ENCODE assay signal across 8 cellular contexts in genomic region chr14:81211844-81212243, GRCh38. TPM values are rescaled to one million over a fixed set of nuclear protein-coding genes. Genes with fewer than 3 reads are reported as not detected.
A peak's percentile ranks its signal among the peaks of the same experiment; 100 is the strongest.
DNase-seq lines count a peak whose midpoint lies in the region; ATAC-seq and TF ChIP-seq lines count a peak whose summit lies in the region.

No MANE protein-coding gene starts in this region.

- WGBS in mammary epithelial cell (ENCODE audit: low coverage, missing lambda C conversion rate), result 33% methylated on average over 2 of the region's 2 CpGs
- WGBS in mesenchymal stem cell, result no CpG with 5 or more reads among the region's 2 CpGs
- 15% methylated on average over 2 of the region's 2 CpGs for WGBS in prostate gland

- H3K27me3 ChIP-seq in right atrium auricular region (no peaks in the 10 kb centered on the region), mammary epithelial cell (ENCODE audit: insufficient read depth, low read length) (no peaks in the 10 kb centered on the region), mesenchymal stem cell (ENCODE audit: control insufficient read depth in 1 of 2, insufficient read depth in 1 of 2, low read length in 2 of 2) (no peaks in the 10 kb centered on the region), prostate gland (replicated peaks; ENCODE audit: insufficient read depth) (no peaks in the 10 kb centered on the region)

- H3K36me3 ChIP-seq in right atrium auricular region, result peaks cover 15% of the 10 kb centered on the region
- H3K36me3 ChIP-seq in mammary epithelial cell (ENCODE audit: insufficient read depth, low read length), result peaks cover 19% of the 10 kb centered on the region
- peaks cover 14 to 83% of the 10 kb centered on the region in 2 experiments for H3K36me3 ChIP-seq in mesenchymal stem cell (ENCODE audit: control insufficient read depth in 1 of 2, insufficient read depth in 2 of 2, low read depth in 1 of 2, low read length in 2 of 2)
- H3K36me3 ChIP-seq in prostate gland, result no peaks in the 10 kb centered on the region

- H3K14ac ChIP-seq in mesenchymal stem cell (ENCODE audit: low read length in 2 of 2), result no peak overlapping the region

- peak; percentile 83 for ATAC-seq in Right ventricle myocardium inferior

- H4K91ac ChIP-seq in mesenchymal stem cell (ENCODE audit: low read length), result no peak overlapping the region

- H2BK120ac ChIP-seq in mesenchymal stem cell (ENCODE audit: low read depth, low read length), result no peak overlapping the region

- no peak overlapping the region for H3K18ac ChIP-seq in mesenchymal stem cell (ENCODE audit: low read depth in 1 of 2, low read length in 2 of 2)

- no peak for TF ChIP-seq POLR2A in prostate gland (IDR thresholded peaks at IDR 0.05)

- POLR2A ChIA-PET in HEK293T (lab: Yijun Ruan, JAX), result interaction anchor here (0.7 to 1.3 kb wide), 2 partner anchors 9 to 41 kb away, joined by 3 to 4 read pairs; partner anchors contain the start of gene GTF2A1

- H3K79me1 ChIP-seq in mesenchymal stem cell (replicated peaks; ENCODE audit: low read length, poor library complexity, severe bottlenecking), result peaks cover 19% of the 10 kb centered on the region

- H2BK12ac ChIP-seq in mesenchymal stem cell (ENCODE audit: low read length in 2 of 2), result no peak overlapping the region

- H2AK5ac ChIP-seq in mesenchymal stem cell (ENCODE audit: low read length, severe bottlenecking), result no peak overlapping the region

- in situ Hi-C loops in mammary epithelial cell (cut with MboI; ENCODE audit: low sequenced_read_pairs in 2 of 2), result no loop called here

- no TSS peak for BruUV-seq in mammary epithelial cell (replicated peaks; lab: Mats Ljungman, UMichigan)

- H2AFZ ChIP-seq in mammary epithelial cell (ENCODE audit: low read depth, low read length) (no peak overlapping the region), mesenchymal stem cell (ENCODE audit: low read depth, low read length) (no peak overlapping the region)

- H3K4me3 ChIP-seq in right atrium auricular region (no peak overlapping the region), mammary epithelial cell (replicated peaks in 1 of 3; ENCODE audit: insufficient read depth in 1 of 3, low read depth in 2 of 3, low read length in 3 of 3) (no peak overlapping the region), mesenchymal stem cell (ENCODE audit: insufficient read depth in 1 of 2, low read depth in 1 of 2, low read length in 2 of 2) (no peak overlapping the region), prostate gland (no peak overlapping the region)

- H3K4me1 ChIP-seq in right atrium auricular region (peaks cover 0 to 21% of the 10 kb centered on the region in 2 donors), mammary epithelial cell (ENCODE audit: insufficient read depth, low read length) (no peaks in the 10 kb centered on the region), mesenchymal stem cell (ENCODE audit: control insufficient read depth, insufficient read depth, low read depth, low read length) (peaks cover 4% of the 10 kb centered on the region), prostate gland (replicated peaks) (no peaks in the 10 kb centered on the region)

- H2BK5ac ChIP-seq in mesenchymal stem cell (ENCODE audit: low read depth, low read length, poor library complexity, severe bottlenecking), result no peak overlapping the region

- peaks cover 57% of the 10 kb centered on the region for H3K79me2 ChIP-seq in mammary epithelial cell (ENCODE audit: insufficient read depth, low read length)

- no peak overlapping the region for H4K8ac ChIP-seq in mesenchymal stem cell (ENCODE audit: low read length)

- H3K9me3 ChIP-seq in right atrium auricular region (no peaks in the 10 kb centered on the region), mammary epithelial cell (replicated peaks; ENCODE audit: insufficient read depth, low read length) (no peaks in the 10 kb centered on the region), mesenchymal stem cell (ENCODE audit: control insufficient read depth, low read length) (no peaks in the 10 kb centered on the region), prostate gland (no peaks in the 10 kb centered on the region)

- no peak for DNase-seq in Right ventricle myocardium inferior (ENCODE audit: missing footprints)
- no peak for DNase-seq in right atrium auricular region (ENCODE audit: low spot score)
- DNase-seq in HEK293T (ENCODE audit: extremely low spot score), result peak; percentile 10
- peak; percentile 21 for DNase-seq in NCI-H460 (ENCODE audit: extremely low read depth, low read depth)
- DNase-seq in mammary epithelial cell, result no peak
- peak; percentile 44 for DNase-seq in mesenchymal stem cell
- DNase-seq in T-helper 9 cell, result no peak
- no peak for DNase-seq in prostate gland (ENCODE audit: low spot score)

- no peaks in the 10 kb centered on the region for H4K20me1 ChIP-seq in mammary epithelial cell (ENCODE audit: insufficient read depth, low read length)

- no peak overlapping the region for H3K4ac ChIP-seq in mesenchymal stem cell (ENCODE audit: low read depth in 1 of 2, low read length in 2 of 2)

- dilution Hi-C loops in mammary epithelial cell (cut with HindIII; ENCODE audit: low sequenced_read_pairs), result no loop called here

- no peak overlapping the region for H3K23ac ChIP-seq in mesenchymal stem cell (ENCODE audit: low read length in 2 of 2)

- H3K27ac ChIP-seq in right atrium auricular region (no peak overlapping the region), mammary epithelial cell (ENCODE audit: insufficient read depth, low read depth, low read length) (no peak overlapping the region), mesenchymal stem cell (ENCODE audit: low read length, poor library complexity, severe bottlenecking) (no peak overlapping the region), prostate gland (no peak overlapping the region)

- TF ChIP-seq CTCF in right atrium auricular region (IDR thresholded peaks at IDR 0.05) (peak in 1 of 2 donors; percentile 61), mammary epithelial cell (conservative IDR thresholded peaks at IDR 0.05 in 1 of 2, IDR thresholded peaks at IDR 0.05 in 1 of 2; ENCODE audit: extremely low read depth in 1 of 2, insufficient read depth in 1 of 2, low read depth in 1 of 2, low read length in 2 of 2) (peak; percentile 16 to 48), prostate gland (IDR thresholded peaks at IDR 0.05) (peak in 2 of 4 experiments; percentile 30 to 47)

- intact Hi-C loops in Right ventricle myocardium inferior (cut with DNase I) (loop anchor here (1.0 to 5.0 kb wide), 2 partner anchors 216 to 260 kb away; no protein-coding TSS in a partner anchor), mammary epithelial cell (cut with micrococcal nuclease) (loop anchor here (1.0 kb wide), 1 partner anchor 216 kb away; no protein-coding TSS in a partner anchor), prostate gland (cut with DNase I) (loop anchor here (5.0 kb wide), 1 partner anchor 215 kb away; no protein-coding TSS in a partner anchor)

- H3K4me2 ChIP-seq in mammary epithelial cell (ENCODE audit: insufficient read depth, low read depth, low read length) (no peak overlapping the region), mesenchymal stem cell (ENCODE audit: low read length, poor library complexity, severe bottlenecking) (no peak overlapping the region)

- CTCF ChIA-PET in HEK293T (lab: Yijun Ruan, JAX), result interaction anchor here (0.6 to 0.7 kb wide), 2 partner anchors 13 to 16 kb away, joined by 4 read pairs; no protein-coding TSS in a partner anchor
- CTCF ChIA-PET in mammary epithelial cell (lab: Charles Lee; ENCODE audit: low non-redundant PET), result no interaction called here

- H3K9ac ChIP-seq in mammary epithelial cell (ENCODE audit: insufficient read depth, low read length) (no peak overlapping the region), mesenchymal stem cell (ENCODE audit: low read length) (no peak overlapping the region)

- H2BK15ac ChIP-seq in mesenchymal stem cell (ENCODE audit: low read depth, poor library complexity, severe bottlenecking), result no peak overlapping the region

TF ChIP-seq in HEK293T, 16 proteins besides CTCF, POLR2A, EP300 and RAD21:
- no peak for TF ChIP-seq FOXK2 (IDR thresholded peaks at IDR 0.05)

RNA-seq across cellular contexts. Expression of gene GTF2A1, which starts 8.9 kb away (rescaled TPM):
- 17.3 TPM for total RNA-seq in Right ventricle myocardium inferior
- total RNA-seq in right atrium auricular region, result 10 to 100 TPM; 14.6 to 17.1 TPM
- total RNA-seq in NCI-H460 (2014; rRNA removed; shearing (Covaris generic)), result 28.4 and 32.0 TPM in 2 replicates
- polyA plus RNA-seq in NCI-H460 (2014; cell fraction: nucleus; rRNA removed), result 11.5 and 19.4 TPM in 2 replicates
- total RNA-seq in mammary epithelial cell, result 10 to 100 TPM; 26.3 to 30.9 TPM
- polyA plus RNA-seq in mammary epithelial cell, result 16.2 TPM
- polyA minus RNA-seq in mammary epithelial cell, result 40.6 TPM
- 18.2 TPM for polyA plus RNA-seq in mesenchymal stem cell (2013, experiment 1 of 2)
- 19.9 TPM for polyA plus RNA-seq in mesenchymal stem cell (2013, experiment 2 of 2)
- total RNA-seq in prostate gland, result 10 to 100 TPM; 21.2 to 54.9 TPM

Comparison
In these comparisons a context has a peak if more than half of its experiments do, and no peak if none do; other contexts are left out.
1. DNase-seq: peak in HEK293T (single experiment), NCI-H460 (single experiment) and mesenchymal stem cell (single experiment); none in Right ventricle myocardium inferior (single experiment), right atrium auricular region (single experiment), mammary epithelial cell (single experiment), T-helper 9 cell (single experiment) and prostate gland (single experiment).